ENCODE assay signal across 20 cellular contexts in the genomic region with DNA sequence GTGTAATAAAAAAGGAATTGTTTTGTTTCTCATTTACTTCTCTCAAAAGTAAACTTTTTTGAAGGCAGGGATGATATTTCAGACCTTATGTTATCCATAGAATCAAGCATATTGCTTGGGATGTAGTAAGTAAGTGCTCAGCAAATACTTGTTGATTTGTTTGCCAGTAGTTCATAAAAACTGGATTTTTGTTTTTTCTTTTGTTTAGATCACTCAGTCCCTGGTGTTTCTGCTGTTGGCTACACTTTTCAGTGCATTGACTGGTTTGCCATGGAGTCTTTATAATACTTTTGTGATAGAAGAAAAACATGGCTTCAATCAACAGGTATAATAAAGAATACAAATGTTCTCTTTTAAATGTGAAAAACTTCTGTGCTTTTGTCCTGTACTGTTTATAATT. TPM values are rescaled to one million over a fixed set of nuclear protein-coding genes. Genes with fewer than 3 reads are reported as not detected.
A peak's percentile ranks its signal among the peaks of the same experiment; 100 is the strongest.
DNase-seq lines count a peak whose midpoint lies in the region; ATAC-seq, FAIRE-seq and TF ChIP-seq lines count a peak whose summit lies in the region.
"Had no signal": no experiment of that assay in that cellular context is flagged by ENCODE, and none has a peak within 500 bp of the region (broad histone marks: within the 10 kb centered on the region; RNA-seq: fewer than 3 reads in every experiment).

No MANE protein-coding gene starts in this region.

- DNase-seq in HepG2 (ENCODE audit: low spot score) (no peak), fibroblast of lung (ENCODE audit: low read depth in 2 of 2) (no peak), psoas muscle (no peak), EL (no peak), KBM-7 (no peak)
- DNase-seq: activated CD4-positive, alpha-beta T cell treated with anti-CD3 and anti-CD28 coated beads for 1 hour; activated CD8-positive, alpha-beta memory T cell treated with anti-CD3 and anti-CD28 coated beads, Interleukin-2, amount 10 ng/mL, durations not matched to agents 7 days and 5 days; activated gamma-delta T cell; CD8-positive, alpha-beta T cell; cerebellar nuclear complex; NCI-H1436 treated with DMSO at 0.1 percent for 48 hours; NCI-H2227 treated with DMSO at 0.1 percent for 48 hours; NCI-H82; Peyer's patch had no signal

- CTCF ChIA-PET in HepG2 (lab: Yijun Ruan, JAX; ENCODE audit: low intra/inter-chr PET ratio, low total read pairs), result no interaction called here

- no peak for TF ChIP-seq EP300 in HepG2 (IDR thresholded peaks at IDR 0.05; ENCODE audit: low read depth in 2 of 2, low read length in 2 of 2)
- TF ChIP-seq EP300 in HepG2 (CRISPR knock-in tag; IDR thresholded peaks at IDR 0.05; ENCODE audit: borderline replicate concordance), result no peak

- peaks cover 0 to 10% (median 2%) of the 10 kb centered on the region in 4 donors for H3K4me1 ChIP-seq in liver (ENCODE audit: control insufficient read depth in 4 of 4, insufficient read depth in 4 of 4, low read length in 3 of 4)
- no peaks in the 10 kb centered on the region for H3K4me1 ChIP-seq in HepG2 (ENCODE audit: insufficient read depth, low read length)
- H3K4me1 ChIP-seq in fibroblast of lung (ENCODE audit: control insufficient read depth, extremely low read depth, insufficient read depth, low read length), result peaks cover 13% of the 10 kb centered on the region
- peaks cover 23% of the 10 kb centered on the region for H3K4me1 ChIP-seq in psoas muscle
- H3K4me1 ChIP-seq: Peyer's patch had no signal

- no peak overlapping the region for H3K4me3 ChIP-seq in liver (ENCODE audit: low read depth in 1 of 3, low read length in 3 of 3)
- H3K4me3 ChIP-seq in HepG2 (replicated peaks in 1 of 3; ENCODE audit: insufficient read depth in 1 of 3, low read depth in 2 of 3, low read length in 3 of 3), result no peak overlapping the region
- H3K4me3 ChIP-seq in fibroblast of lung (replicated peaks in 1 of 4; ENCODE audit: control extremely low read depth in 1 of 4, insufficient read depth in 1 of 4, low read depth in 3 of 4, low read length in 4 of 4), result no peak overlapping the region
- no peak overlapping the region for H3K4me3 ChIP-seq in psoas muscle
- H3K4me3 ChIP-seq: Peyer's patch, upper lobe of left lung had no signal

- intact Hi-C loops in HepG2 (cut with micrococcal nuclease; ENCODE audit: unreplicated experiment), result no loop called here
- intact Hi-C loops in psoas muscle (cut with DNase I), result no loop called here

- FAIRE-seq in HepG2 (lab: Jason Lieb, UNC), result no peak

- H3K79me2 ChIP-seq in HepG2 (ENCODE audit: insufficient read depth, low read length) (peaks cover 9% of the 10 kb centered on the region), fibroblast of lung (ENCODE audit: control insufficient read depth, insufficient read depth, low read length) (peaks cover 4% of the 10 kb centered on the region)

- H3K36me3 ChIP-seq in liver (ENCODE audit: control insufficient read depth in 4 of 4, insufficient read depth in 3 of 4, low read depth in 1 of 4, low read length in 3 of 4), result peaks cover 10 to 25% (median 22%) of the 10 kb centered on the region in 4 donors
- peaks cover 10 to 53% of the 10 kb centered on the region in 2 experiments; a peak in 4 of 5 replicates for H3K36me3 ChIP-seq in HepG2 (replicated peaks in 1 of 2; ENCODE audit: control insufficient read depth in 1 of 2, insufficient read depth in 2 of 2, low read length in 2 of 2)
- peaks cover 7% of the 10 kb centered on the region for H3K36me3 ChIP-seq in fibroblast of lung (ENCODE audit: control insufficient read depth, insufficient read depth, low read length)
- H3K36me3 ChIP-seq in psoas muscle (ENCODE audit: insufficient read depth in 1 of 2, low read depth in 1 of 2), result peaks cover 0 to 82% of the 10 kb centered on the region in 2 donors

- no peak for ATAC-seq in HepG2
- ATAC-seq in psoas muscle, result no peak
- no peak for ATAC-seq in HG02798 (IDR thresholded peaks at IDR 0.05; ENCODE audit: poor library complexity, unreplicated experiment)
- no peak for ATAC-seq in HG03097 (IDR thresholded peaks at IDR 0.05; ENCODE audit: low FRiP score, unreplicated experiment)
- ATAC-seq: activated CD8-positive, alpha-beta memory T cell treated with anti-CD3 and anti-CD28 coated beads, Interleukin-2, amount 10 ng/mL, durations not matched to agents 7 days and 5 days; CD8-positive, alpha-beta T cell had no signal

- H2AFZ ChIP-seq in HepG2 (ENCODE audit: low read length), result no peak overlapping the region
- no peak overlapping the region for H2AFZ ChIP-seq in fibroblast of lung (ENCODE audit: low read length)

- H3K27ac ChIP-seq in liver (ENCODE audit: low read depth in 1 of 2, low read length in 2 of 2) (peak overlapping the region; percentile 76 to 83), HepG2 (ENCODE audit: extremely low read length, insufficient read depth, low read length) (no peak overlapping the region), fibroblast of lung (ENCODE audit: insufficient read depth, low read length) (peak overlapping the region; percentile 85), psoas muscle (peak overlapping the region; percentile 69)

- POLR2A ChIA-PET in HepG2 (lab: Yijun Ruan, JAX), result interaction anchor here (0.6 kb wide), 2 partner anchors 33 to 70 kb away, joined by 3 to 4 read pairs; no protein-coding TSS in a partner anchor

- no peaks in the 10 kb centered on the region for H4K20me1 ChIP-seq in HepG2 (ENCODE audit: insufficient read depth, low read length)
- H4K20me1 ChIP-seq in fibroblast of lung (ENCODE audit: control insufficient read depth, extremely low read depth, insufficient read depth, low read length), result no peaks in the 10 kb centered on the region

- H3K9me3 ChIP-seq in liver (ENCODE audit: control insufficient read depth in 4 of 4, low read length in 3 of 4) (no peaks in the 10 kb centered on the region), HepG2 (ENCODE audit: low read length) (no peaks in the 10 kb centered on the region), fibroblast of lung (ENCODE audit: control insufficient read depth, insufficient read depth, low read depth, low read length) (no peaks in the 10 kb centered on the region), psoas muscle (no peaks in the 10 kb centered on the region)
- H3K9me3 ChIP-seq: Peyer's patch, upper lobe of left lung had no signal

- TF ChIP-seq RAD21 in liver (IDR thresholded peaks at IDR 0.05) (no peak), HepG2 (CRISPR knock-in tag; IDR thresholded peaks at IDR 0.05) (no peak)

- in situ Hi-C loops in HepG2 (cut with HindIII; ENCODE audit: extremely low pct_ligation_motif_present, low pct_unique_long_range_greater_than_20kb) (no loop called here), KBM-7 (cut with MboI; ENCODE audit: low pct_unique_long_range_greater_than_20kb, low sequenced_read_pairs) (no loop called here)

- peak overlapping the region in 1 of 2 donors; percentile 71 for H3K9ac ChIP-seq in liver (ENCODE audit: low read depth in 1 of 2, low read length in 2 of 2)
- no peak overlapping the region for H3K9ac ChIP-seq in HepG2 (ENCODE audit: insufficient read depth, low read depth, low read length)
- H3K9ac ChIP-seq in fibroblast of lung (ENCODE audit: insufficient read depth, low read length), result peak overlapping the region; percentile 11

- TF ChIP-seq POLR2A in HepG2 (IDR thresholded peaks at IDR 0.05; ENCODE audit: insufficient read depth in 1 of 2, low read depth in 2 of 2, low read length in 2 of 2), result no peak

- H3K4me2 ChIP-seq in HepG2 (ENCODE audit: low read depth, low read length) (no peak overlapping the region), fibroblast of lung (ENCODE audit: extremely low read depth, insufficient read depth, low read length) (peak overlapping the region; percentile 56)

- BruUV-seq in HepG2 (replicated peaks; lab: Mats Ljungman, UMichigan), result no TSS peak

- H3K27me3 ChIP-seq in liver (ENCODE audit: control insufficient read depth in 4 of 4, insufficient read depth in 4 of 4, low read length in 3 of 4) (no peaks in the 10 kb centered on the region), HepG2 (ENCODE audit: control insufficient read depth in 1 of 2, insufficient read depth in 2 of 2, low read length in 2 of 2) (no peaks in the 10 kb centered on the region), fibroblast of lung (ENCODE audit: control insufficient read depth, insufficient read depth, low read length) (no peaks in the 10 kb centered on the region), psoas muscle (ENCODE audit: insufficient read depth in 3 of 3, low read length in 2 of 3) (no peaks in the 10 kb centered on the region)
- H3K27me3 ChIP-seq: Peyer's patch, upper lobe of left lung had no signal

- TF ChIP-seq CTCF in liver (IDR thresholded peaks at IDR 0.05; ENCODE audit: low read depth, low read length, missing input control), result no peak
- no peak for TF ChIP-seq CTCF in HepG2 (CRISPR knock-in tag; IDR thresholded peaks at IDR 0.05)
- no peak for TF ChIP-seq CTCF in fibroblast of lung (conservative IDR thresholded peaks at IDR 0.05 in 1 of 2, IDR thresholded peaks at IDR 0.05 in 1 of 2; ENCODE audit: low read depth in 1 of 2, low read length in 2 of 2)
- TF ChIP-seq CTCF in psoas muscle (IDR thresholded peaks at IDR 0.05), result no peak

RNA-seq across cellular contexts. Expression of gene ZMPSTE24, which starts 10.2 kb away (rescaled TPM):
- total RNA-seq in liver (10 to 100 TPM; 24.4 to 40.1 TPM), HepG2 (2016; rRNA removed; fragmentation: Illumina TruSeq; extraction: Trizol) (43.1 and 60.2 TPM in 2 replicates), fibroblast of lung (60.9 and 68.8 TPM in 2 replicates), psoas muscle (10 to 100 TPM; 12.7 to 26.1 (median 18.9) TPM)
- polyA plus RNA-seq in liver (10 to 100 TPM; 17.3 to 20.8 TPM), HepG2 (2011; rRNA removed) (12.0 and 13.6 TPM in 2 replicates), fibroblast of lung (67.6 and 70.5 TPM in 2 replicates), psoas muscle (10 to 100 TPM; 22.2 to 60.2 (median 33.8) TPM)
- total RNA-seq in HepG2 (2016; cell fraction: cytosol; rRNA removed; fragmentation: Illumina TruSeq; extraction: Trizol; ENCODE audit: low read depth), result 5.6 and 6.4 TPM in 2 replicates
- 39.7 and 64.2 TPM in 2 replicates for total RNA-seq in HepG2 (2016; cell fraction: insoluble cytoplasmic fraction; rRNA removed; fragmentation: Illumina TruSeq; extraction: Trizol)
- 11.8 and 16.2 TPM in 2 replicates for total RNA-seq in HepG2 (2016; cell fraction: membrane; rRNA removed; fragmentation: Illumina TruSeq; extraction: Trizol)
- total RNA-seq in HepG2 (2016; cell fraction: nucleus; rRNA removed; fragmentation: Illumina TruSeq; extraction: Trizol), result 58.8 and 66.7 TPM in 2 replicates
- polyA plus RNA-seq in HepG2 (2011; cell fraction: cytosol; rRNA removed), result 5.9 and 11.3 TPM in 2 replicates
- 2.2 and 4.6 TPM in 2 replicates for polyA plus RNA-seq in HepG2 (2011; cell fraction: nucleus; rRNA removed)
- polyA plus RNA-seq in HepG2 (2012), result 21.8 and 25.9 TPM in 2 replicates
- 3.5 and 4.0 TPM in 2 replicates for polyA plus RNA-seq in HepG2 (2016; cell fraction: cytosol; fragmentation: Illumina TruSeq; extraction: Trizol; ENCODE audit: low read depth)
- polyA plus RNA-seq in HepG2 (2016; cell fraction: insoluble cytoplasmic fraction; fragmentation: Illumina TruSeq; extraction: Trizol; ENCODE audit: low read depth), result 35.5 and 40.5 TPM in 2 replicates
- 9.8 and 10.4 TPM in 2 replicates for polyA plus RNA-seq in HepG2 (2016; cell fraction: membrane; fragmentation: Illumina TruSeq; extraction: Trizol; ENCODE audit: low read depth)
- 68.2 and 73.1 TPM in 2 replicates for polyA plus RNA-seq in HepG2 (2016; cell fraction: nucleus; fragmentation: Illumina TruSeq; extraction: Trizol; ENCODE audit: insufficient read depth, low read depth)
- polyA minus RNA-seq in HepG2 (2011; rRNA and poly(A)+ RNA removed; ENCODE audit: low replicate concordance), result 13.4 and 36.2 TPM in 2 replicates
- 25.1 and 28.4 TPM in 2 replicates for polyA minus RNA-seq in HepG2 (2011; cell fraction: cytosol; rRNA and poly(A)+ RNA removed)
- polyA minus RNA-seq in HepG2 (2011; cell fraction: nucleus; rRNA and poly(A)+ RNA removed), result 11.5 and 17.0 TPM in 2 replicates
- polyA plus RNA-seq in fibroblast of lung (2012), result 44.6 and 46.6 TPM in 2 replicates
- polyA minus RNA-seq in fibroblast of lung (ENCODE audit: low replicate concordance), result 5.3 and 6.9 TPM in 2 replicates

RNA-seq across cellular contexts. Expression of gene TMCO2, which starts 20.5 kb away (rescaled TPM):
- total RNA-seq in liver (not detected), HepG2 (2016; rRNA removed; fragmentation: Illumina TruSeq; extraction: Trizol) (not detected in 2 replicates), fibroblast of lung (not detected in 2 replicates), psoas muscle (not detected)
- polyA plus RNA-seq in liver (not detected), HepG2 (2011; rRNA removed) (not detected in 2 replicates), fibroblast of lung (not detected in 2 replicates), psoas muscle (under 1 TPM in 1 of 3 donors, not detected in 2; 0.19 TPM)
- not detected in 2 replicates for total RNA-seq in HepG2 (2016; cell fraction: cytosol; rRNA removed; fragmentation: Illumina TruSeq; extraction: Trizol; ENCODE audit: low read depth)
- total RNA-seq in HepG2 (2016; cell fraction: insoluble cytoplasmic fraction; rRNA removed; fragmentation: Illumina TruSeq; extraction: Trizol), result not detected in 2 replicates
- not detected in 2 replicates for total RNA-seq in HepG2 (2016; cell fraction: membrane; rRNA removed; fragmentation: Illumina TruSeq; extraction: Trizol)
- total RNA-seq in HepG2 (2016; cell fraction: nucleus; rRNA removed; fragmentation: Illumina TruSeq; extraction: Trizol), result not detected in 2 replicates
- polyA plus RNA-seq in HepG2 (2011; cell fraction: cytosol; rRNA removed), result not detected in 2 replicates
- polyA plus RNA-seq in HepG2 (2011; cell fraction: nucleus; rRNA removed), result not detected in 2 replicates
- not detected in 2 replicates for polyA plus RNA-seq in HepG2 (2012)
- polyA plus RNA-seq in HepG2 (2016; cell fraction: cytosol; fragmentation: Illumina TruSeq; extraction: Trizol; ENCODE audit: low read depth), result not detected in 2 replicates
- not detected in 2 replicates for polyA plus RNA-seq in HepG2 (2016; cell fraction: insoluble cytoplasmic fraction; fragmentation: Illumina TruSeq; extraction: Trizol; ENCODE audit: low read depth)
- not detected in 2 replicates for polyA plus RNA-seq in HepG2 (2016; cell fraction: membrane; fragmentation: Illumina TruSeq; extraction: Trizol; ENCODE audit: low read depth)
- not detected in 2 replicates for polyA plus RNA-seq in HepG2 (2016; cell fraction: nucleus; fragmentation: Illumina TruSeq; extraction: Trizol; ENCODE audit: insufficient read depth, low read depth)
- polyA minus RNA-seq in HepG2 (2011; rRNA and poly(A)+ RNA removed; ENCODE audit: low replicate concordance), result 0.23 TPM in 1 of 2 replicates, not detected in the other
- not detected in 2 replicates for polyA minus RNA-seq in HepG2 (2011; cell fraction: cytosol; rRNA and poly(A)+ RNA removed)
- 1.0 TPM in 1 of 2 replicates, not detected in the other for polyA minus RNA-seq in HepG2 (2011; cell fraction: nucleus; rRNA and poly(A)+ RNA removed)
- not detected in 2 replicates for polyA plus RNA-seq in fibroblast of lung (2012)
- polyA minus RNA-seq in fibroblast of lung (ENCODE audit: low replicate concordance), result not detected in 2 replicates
- total RNA-seq: CD8-positive, alpha-beta T cell; HT1080; omental fat pad; Peyer's patch; upper lobe of left lung had no signal

RNA-seq across cellular contexts. Expression of gene COL9A2, which starts 48.9 kb away (rescaled TPM):
- under 1 TPM; 0.19 to 0.75 TPM for total RNA-seq in liver
- under 1 TPM; 0.22 to 0.46 TPM for polyA plus RNA-seq in liver
- total RNA-seq in HepG2 (2016; rRNA removed; fragmentation: Illumina TruSeq; extraction: Trizol), result 8.9 and 26.9 TPM in 2 replicates
- 2.3 and 2.9 TPM in 2 replicates for total RNA-seq in HepG2 (2016; cell fraction: cytosol; rRNA removed; fragmentation: Illumina TruSeq; extraction: Trizol; ENCODE audit: low read depth)
- 7.8 and 29.7 TPM in 2 replicates for total RNA-seq in HepG2 (2016; cell fraction: insoluble cytoplasmic fraction; rRNA removed; fragmentation: Illumina TruSeq; extraction: Trizol)
- 3.7 and 5.8 TPM in 2 replicates for total RNA-seq in HepG2 (2016; cell fraction: membrane; rRNA removed; fragmentation: Illumina TruSeq; extraction: Trizol)
- 32.5 and 35.4 TPM in 2 replicates for total RNA-seq in HepG2 (2016; cell fraction: nucleus; rRNA removed; fragmentation: Illumina TruSeq; extraction: Trizol)
- 20.2 and 34.7 TPM in 2 replicates for polyA plus RNA-seq in HepG2 (2011; rRNA removed)
- polyA plus RNA-seq in HepG2 (2011; cell fraction: cytosol; rRNA removed), result 8.9 and 11.2 TPM in 2 replicates
- polyA plus RNA-seq in HepG2 (2011; cell fraction: nucleus; rRNA removed), result 329 and 347 TPM in 2 replicates
- 21.5 and 31.3 TPM in 2 replicates for polyA plus RNA-seq in HepG2 (2012)
- 1.7 TPM in 2 replicates for polyA plus RNA-seq in HepG2 (2016; cell fraction: cytosol; fragmentation: Illumina TruSeq; extraction: Trizol; ENCODE audit: low read depth)
- 7.6 TPM in 2 replicates for polyA plus RNA-seq in HepG2 (2016; cell fraction: insoluble cytoplasmic fraction; fragmentation: Illumina TruSeq; extraction: Trizol; ENCODE audit: low read depth)
- polyA plus RNA-seq in HepG2 (2016; cell fraction: membrane; fragmentation: Illumina TruSeq; extraction: Trizol; ENCODE audit: low read depth), result 3.5 and 4.0 TPM in 2 replicates
- 108 and 112 TPM in 2 replicates for polyA plus RNA-seq in HepG2 (2016; cell fraction: nucleus; fragmentation: Illumina TruSeq; extraction: Trizol; ENCODE audit: insufficient read depth, low read depth)
- polyA minus RNA-seq in HepG2 (2011; rRNA and poly(A)+ RNA removed; ENCODE audit: low replicate concordance), result 7.9 TPM in 1 of 2 replicates, not detected in the other
- 4.2 and 6.3 TPM in 2 replicates for polyA minus RNA-seq in HepG2 (2011; cell fraction: cytosol; rRNA and poly(A)+ RNA removed)
- polyA minus RNA-seq in HepG2 (2011; cell fraction: nucleus; rRNA and poly(A)+ RNA removed), result 18.2 and 21.9 TPM in 2 replicates
- total RNA-seq in fibroblast of lung, result 2.1 and 2.8 TPM in 2 replicates
- polyA plus RNA-seq in fibroblast of lung, result 0.40 and 1.3 TPM in 2 replicates
- 0.97 and 3.0 TPM in 2 replicates for polyA plus RNA-seq in fibroblast of lung (2012)
- 0.96 and 1.6 TPM in 2 replicates for polyA minus RNA-seq in fibroblast of lung (ENCODE audit: low replicate concordance)
- total RNA-seq in psoas muscle, result under 1 TPM in 3 of 4 donors, not detected in 1; 0.15 to 0.21 (median 0.18) TPM
- under 1 TPM; 0.06 to 0.18 (median 0.12) TPM for polyA plus RNA-seq in psoas muscle
